Comparison of ENCODE assay signal across 8 cellular contexts in the genomic region with DNA sequence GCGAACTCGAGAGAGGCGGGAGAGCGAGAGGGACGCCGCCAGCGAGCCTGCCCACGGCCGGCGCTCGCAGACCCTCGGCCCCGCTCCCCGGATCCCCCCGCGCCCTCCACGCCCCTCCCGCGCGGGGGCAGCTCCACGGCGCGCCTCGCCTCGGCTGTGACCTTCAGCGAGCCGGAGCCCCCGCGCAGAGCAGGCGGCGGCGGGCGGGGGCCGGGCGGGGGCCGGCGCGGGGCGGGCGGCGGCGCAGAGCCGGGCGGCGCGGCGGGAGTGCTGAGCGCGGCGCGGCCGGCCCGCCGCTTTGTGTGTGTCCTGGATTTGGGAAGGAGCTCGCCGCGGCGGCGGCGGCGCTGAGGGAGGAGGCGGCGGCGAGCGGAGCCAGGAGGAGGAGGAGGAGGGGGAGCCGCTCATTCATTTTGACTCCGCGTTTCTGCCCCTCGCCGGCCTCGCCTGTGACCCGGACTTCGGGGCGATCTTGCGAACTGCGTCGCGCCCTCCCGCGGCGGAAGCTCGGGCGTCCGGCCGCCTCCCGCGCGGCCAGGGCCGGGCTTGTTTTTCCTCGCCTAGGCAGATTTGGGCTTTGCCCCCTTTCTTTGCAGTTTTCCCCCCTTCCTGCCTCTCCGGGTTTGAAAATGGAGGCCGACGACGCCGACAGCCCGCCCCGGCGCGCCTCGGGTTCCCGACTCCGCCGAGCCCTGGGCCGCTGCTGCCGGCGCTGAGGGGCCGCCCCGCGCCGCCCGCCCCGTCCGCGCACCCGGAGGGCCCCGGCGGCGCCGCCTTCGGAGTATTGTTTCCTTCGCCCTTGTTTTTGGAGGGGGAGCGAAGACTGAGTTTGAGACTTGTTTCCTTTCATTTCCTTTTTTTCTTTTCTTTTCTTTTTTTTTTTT. TPM values are rescaled to one million over a fixed set of nuclear protein-coding genes. Genes with fewer than 3 reads are reported as not detected.
DNase-seq lines count a peak whose midpoint lies in the region; ATAC-seq, FAIRE-seq and TF ChIP-seq lines count a peak whose summit lies in the region.

No MANE protein-coding gene starts in this region.

- TF ChIP-seq CTCF in activated B cell treated with CpG ODN at 0.5 μM for 24 hours (IDR thresholded peaks at IDR 0.05) (no peak), coronary artery (IDR thresholded peaks at IDR 0.05) (no peak), HepG2 (CRISPR knock-in tag; IDR thresholded peaks at IDR 0.05) (0 out of 2 replicates have a peak, but pooled peaks have one; percentile 25)

- peaks cover 48% of the 10 kb centered on the region for H3K79me2 ChIP-seq in HepG2 (ENCODE audit: insufficient read depth, low read length)

- H3K4me1 ChIP-seq in HUES48 (ENCODE audit: control insufficient read depth, insufficient read depth, low read length) (peaks cover 35% of the 10 kb centered on the region), HepG2 (ENCODE audit: insufficient read depth, low read length) (peaks cover 31% of the 10 kb centered on the region)

- no peak for TF ChIP-seq RAD21 in HepG2 (CRISPR knock-in tag; IDR thresholded peaks at IDR 0.05)

- H3K27ac Mint-ChIP-seq in activated B cell treated with CpG ODN at 0.5 μM for 24 hours = peak overlapping the region; percentile 71

- H3K27me3 ChIP-seq in HUES48 (ENCODE audit: control insufficient read depth, insufficient read depth, low read length) = peaks cover 4% of the 10 kb centered on the region; the same call in 1 of the 2 replicates
- H3K27me3 ChIP-seq in HepG2 (ENCODE audit: control insufficient read depth in 1 of 2, insufficient read depth in 2 of 2, low read length in 2 of 2) = peaks cover 0 to 15% of the 10 kb centered on the region in 2 experiments; a peak in 4 of 5 replicates

- intact Hi-C loops in activated B cell treated with CpG ODN at 0.5 μM for 24 hours (cut with micrococcal nuclease) (loop anchor here (1.0 to 10.0 kb wide), 6 partner anchors 130 to 1953 kb away; a partner anchor contains a TSS), HepG2 (cut with micrococcal nuclease; ENCODE audit: unreplicated experiment) (loop anchor here (2.0 kb wide), 1 partner anchor 130 kb away; no protein-coding TSS in a partner anchor)

- WGBS in HepG2 (ENCODE audit: low lambda C conversion rate) = 2% methylated on average over 37 of the region's 122 CpGs

- no peak for FAIRE-seq in HepG2 (lab: Jason Lieb, UNC)

- no peak overlapping the region for H2AFZ ChIP-seq in HepG2 (ENCODE audit: low read length)

- peaks cover 29% of the 10 kb centered on the region for H3K27me3 Mint-ChIP-seq in activated B cell treated with CpG ODN at 0.5 μM for 24 hours

- in situ Hi-C loops in HepG2 (cut with HindIII; ENCODE audit: extremely low pct_ligation_motif_present, low pct_unique_long_range_greater_than_20kb) = no loop called here

- peak; percentile 47 for DNase-seq in DMS114 treated with DMSO at 0.1 percent for 48 hours (lab: John Stamatoyannopoulos, UW; ENCODE audit: unreplicated experiment)
- peak; percentile 41 for DNase-seq in activated B cell treated with CpG ODN at 0.5 μM for 24 hours
- DNase-seq in coronary artery (ENCODE audit: low spot score) = peak; percentile 76
- DNase-seq in HepG2 (ENCODE audit: low spot score) = no peak
- peak; percentile 10 for DNase-seq in stimulated activated CD8-positive, alpha-beta memory T cell treated with anti-CD3 and anti-CD28 coated beads, Interleukin-12 subunit alpha, Interleukin-12 subunit beta, amount 100 ng/mL, for 4 hours (ENCODE audit: low read depth)
- no peak for DNase-seq in occipital lobe (lab: John Stamatoyannopoulos, UW)

- H3K4me3 Mint-ChIP-seq in activated B cell treated with CpG ODN at 0.5 μM for 24 hours = peak overlapping the region; percentile 87

- ATAC-seq in GM21390 (IDR thresholded peaks at IDR 0.05; ENCODE audit: unreplicated experiment) = peak; percentile 23
- ATAC-seq in activated B cell treated with CpG ODN at 0.5 μM for 24 hours (ENCODE audit: low read depth) = peak; percentile 4
- ATAC-seq in HepG2 = no peak

- 0 out of 4 replicates have a peak, but pooled peaks have one; percentile 39 to 43 for TF ChIP-seq POLR2A in HepG2 (IDR thresholded peaks at IDR 0.05; ENCODE audit: insufficient read depth in 1 of 2, low read depth in 2 of 2, low read length in 2 of 2)

- POLR2A ChIA-PET in activated B cell treated with CpG ODN at 0.5 μM for 24 hours (lab: Charles Lee) = interaction anchor here (1.3 kb wide), 1 partner anchor 49 kb away, joined by 4 read pairs; no protein-coding TSS in a partner anchor
- POLR2A ChIA-PET in HepG2 (lab: Yijun Ruan, JAX) = interaction anchor here (0.8 to 2.2 kb wide), 2 partner anchors 22 to 135 kb away, joined by 5 read pairs; no protein-coding TSS in a partner anchor

- CTCF ChIA-PET in activated B cell treated with CpG ODN at 0.5 μM for 24 hours (lab: Charles Lee) (interaction anchor here (1.0 kb wide), 1 partner anchor 11 kb away, joined by 3 read pairs; no protein-coding TSS in a partner anchor), HepG2 (lab: Yijun Ruan, JAX; ENCODE audit: low intra/inter-chr PET ratio, low total read pairs) (interaction anchor here (0.7 kb wide), 1 partner anchor 38 kb away, joined by 3 read pairs; no protein-coding TSS in a partner anchor)

- peaks cover 26% of the 10 kb centered on the region for H4K20me1 ChIP-seq in HepG2 (ENCODE audit: insufficient read depth, low read length)

- H3K9me3 Mint-ChIP-seq in activated B cell treated with CpG ODN at 0.5 μM for 24 hours = no peaks in the 10 kb centered on the region

- no peaks in the 10 kb centered on the region for H3K36me3 ChIP-seq in HUES48 (ENCODE audit: control insufficient read depth, insufficient read depth, low read length)
- no peaks in the 10 kb centered on the region for H3K36me3 ChIP-seq in HepG2 (replicated peaks in 1 of 2; ENCODE audit: control insufficient read depth in 1 of 2, insufficient read depth in 2 of 2, low read length in 2 of 2)

- H3K27ac ChIP-seq in HUES48 (ENCODE audit: low read depth, low read length) (peak overlapping the region; percentile 99), coronary artery (peak overlapping the region; percentile 96 to 98), HepG2 (ENCODE audit: extremely low read length, insufficient read depth, low read length) (peak overlapping the region; percentile 85)

- peak overlapping the region; percentile 86 for H3K9ac ChIP-seq in HUES48 (ENCODE audit: low read depth, low read length)
- H3K9ac ChIP-seq in HepG2 (ENCODE audit: insufficient read depth, low read depth, low read length) = peak overlapping the region; percentile 87

- H3K4me3 ChIP-seq in HUES48 (ENCODE audit: low read depth, low read length) = peak overlapping the region; percentile 93
- H3K4me3 ChIP-seq in coronary artery = peak overlapping the region; percentile 91
- peak overlapping the region; percentile 83 to 94 (median 91) for H3K4me3 ChIP-seq in HepG2 (replicated peaks in 1 of 3; ENCODE audit: insufficient read depth in 1 of 3, low read depth in 2 of 3, low read length in 3 of 3)

- no peak for TF ChIP-seq EP300 in HepG2 (IDR thresholded peaks at IDR 0.05; ENCODE audit: low read depth in 2 of 2, low read length in 2 of 2)
- TF ChIP-seq EP300 in HepG2 (CRISPR knock-in tag; IDR thresholded peaks at IDR 0.05; ENCODE audit: borderline replicate concordance) = no peak

- H3K4me2 ChIP-seq in HepG2 (ENCODE audit: low read depth, low read length) = peak overlapping the region; percentile 92

- H3K36me3 Mint-ChIP-seq in activated B cell treated with CpG ODN at 0.5 μM for 24 hours (ENCODE audit: low read depth) = peaks cover 3% of the 10 kb centered on the region

- H3K9me3 ChIP-seq in HUES48 (ENCODE audit: control insufficient read depth, insufficient read depth, low read length) (no peaks in the 10 kb centered on the region), HepG2 (ENCODE audit: low read length) (no peaks in the 10 kb centered on the region)

- BruUV-seq in HepG2 (replicated peaks; lab: Mats Ljungman, UMichigan) = TSS peak; percentile 34

- peaks cover 25% of the 10 kb centered on the region for H3K4me1 Mint-ChIP-seq in activated B cell treated with CpG ODN at 0.5 μM for 24 hours

TF ChIP-seq in HepG2, 621 proteins besides CTCF, POLR2A, EP300 and RAD21 (continues in another document):
- TF ChIP-seq ZNF563 (CRISPR knock-in tag; IDR thresholded peaks at IDR 0.05) = 0 out of 2 replicates have a peak, but pooled peaks have one; percentile 27

RNA-seq across cellular contexts. Expression of a gene that starts 0.6 kb away (rescaled TPM):
- total RNA-seq in activated B cell treated with CpG ODN at 0.5 μM for 24 hours (5.9 and 6.7 TPM in 2 replicates), HepG2 (2016; rRNA removed; fragmentation: Illumina TruSeq; extraction: Trizol) (12.0 and 15.9 TPM in 2 replicates), occipital lobe (37.4 TPM)
- total RNA-seq in HepG2 (2016; cell fraction: cytosol; rRNA removed; fragmentation: Illumina TruSeq; extraction: Trizol; ENCODE audit: low read depth) = 22.3 and 26.4 TPM in 2 replicates
- total RNA-seq in HepG2 (2016; cell fraction: insoluble cytoplasmic fraction; rRNA removed; fragmentation: Illumina TruSeq; extraction: Trizol) = 12.4 and 15.9 TPM in 2 replicates
- 9.1 and 9.4 TPM in 2 replicates for total RNA-seq in HepG2 (2016; cell fraction: membrane; rRNA removed; fragmentation: Illumina TruSeq; extraction: Trizol)
- 30.4 and 44.0 TPM in 2 replicates for total RNA-seq in HepG2 (2016; cell fraction: nucleus; rRNA removed; fragmentation: Illumina TruSeq; extraction: Trizol)
- polyA plus RNA-seq in HepG2 (2011; rRNA removed) = 18.4 and 22.8 TPM in 2 replicates
- polyA plus RNA-seq in HepG2 (2011; cell fraction: cytosol; rRNA removed) = 18.9 and 21.0 TPM in 2 replicates
- 132 and 162 TPM in 2 replicates for polyA plus RNA-seq in HepG2 (2011; cell fraction: nucleus; rRNA removed)
- 24.6 and 26.4 TPM in 2 replicates for polyA plus RNA-seq in HepG2 (2012)
- polyA plus RNA-seq in HepG2 (2016; cell fraction: cytosol; fragmentation: Illumina TruSeq; extraction: Trizol; ENCODE audit: low read depth) = 0.51 and 0.54 TPM in 2 replicates
- polyA plus RNA-seq in HepG2 (2016; cell fraction: insoluble cytoplasmic fraction; fragmentation: Illumina TruSeq; extraction: Trizol; ENCODE audit: low read depth) = 5.1 and 6.9 TPM in 2 replicates
- 1.3 and 1.5 TPM in 2 replicates for polyA plus RNA-seq in HepG2 (2016; cell fraction: membrane; fragmentation: Illumina TruSeq; extraction: Trizol; ENCODE audit: low read depth)
- 18.9 and 21.8 TPM in 2 replicates for polyA plus RNA-seq in HepG2 (2016; cell fraction: nucleus; fragmentation: Illumina TruSeq; extraction: Trizol; ENCODE audit: insufficient read depth, low read depth)
- 153 and 191 TPM in 2 replicates for polyA minus RNA-seq in HepG2 (2011; rRNA and poly(A)+ RNA removed; ENCODE audit: low replicate concordance)
- polyA minus RNA-seq in HepG2 (2011; cell fraction: cytosol; rRNA and poly(A)+ RNA removed) = 117 and 121 TPM in 2 replicates
- polyA minus RNA-seq in HepG2 (2011; cell fraction: nucleus; rRNA and poly(A)+ RNA removed) = 127 TPM in 2 replicates

Comparison
In these comparisons a context has a peak if more than half of its experiments do, and no peak if none do; other contexts are left out.
1. DNase-seq: peak in DMS114 treated with DMSO at 0.1 percent for 48 hours (single experiment), activated B cell treated with CpG ODN at 0.5 μM for 24 hours (single experiment), coronary artery (single experiment) and stimulated activated CD8-positive, alpha-beta memory T cell treated with anti-CD3 and anti-CD28 coated beads, Interleukin-12 subunit alpha, Interleukin-12 subunit beta, amount 100 ng/mL, for 4 hours (single experiment); none in HepG2 (single experiment) and occipital lobe (single experiment).
2. Peak in every context shown above with its lines, with median percentiles within 50 percentile points of each other: H3K27ac ChIP-seq and H3K4me3 ChIP-seq.